In the genomic region with DNA sequence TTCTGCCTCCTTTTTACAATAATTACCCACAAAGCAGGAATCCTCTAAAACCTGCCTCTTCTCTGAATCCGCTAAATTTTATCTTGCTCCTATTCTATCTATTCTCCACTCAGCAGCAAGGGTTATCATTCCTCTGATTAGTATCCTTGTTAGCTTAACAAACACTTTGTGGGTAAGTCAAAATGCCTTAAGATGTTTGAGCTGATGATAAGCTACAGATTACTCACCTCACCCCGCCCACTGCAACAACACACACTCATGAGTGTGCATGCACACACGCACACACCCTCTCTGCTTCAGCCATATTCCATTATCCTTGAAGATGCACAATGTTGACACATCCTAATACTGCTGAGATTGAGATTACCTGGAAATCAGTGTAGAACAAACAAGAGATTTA, we compare ENCODE assay signal across 16 cellular contexts.
"Had no signal": no experiment of that assay in that cellular context is flagged by ENCODE, and none has a peak within 500 bp of the region (broad histone marks: within the 10 kb centered on the region; RNA-seq: fewer than 3 reads in every experiment).

No MANE protein-coding gene starts in this region.

- H3K27me3 ChIP-seq: thyroid gland, uterus had no signal

- DNase-seq: activated CD4-positive, alpha-beta T cell treated with anti-CD3 and anti-CD28 coated beads for 36 hours; activated CD8-positive, alpha-beta memory T cell treated with anti-CD3 and anti-CD28 coated beads, Interleukin-2, amount 50 U/mL, for 48 hours; activated CD8-positive, alpha-beta T cell treated with anti-CD3 and anti-CD28 coated beads, Interleukin-2, amount 10 ng/mL, durations not matched to agents 7 days and 5 days; activated naive CD4-positive, alpha-beta T cell treated with Interleukin-2 at 50 U/mL for 16 hours; activated naive CD8-positive, alpha-beta T cell treated with anti-CD3 and anti-CD28 coated beads, Interleukin-2, amount 50 U/mL, for 24 hours; cortex of kidney; effector memory CD4-positive, alpha-beta T cell; erythroblast; foreskin melanocyte; heart right ventricle; midbrain; naive B cell; T-helper 9 cell; thyroid gland; uterus had no signal

- H3K4me3 ChIP-seq: heart right ventricle, thyroid gland, uterus had no signal

- H3K4me1 ChIP-seq: heart right ventricle, parathyroid adenoma, uterus had no signal

- H2AFZ ChIP-seq: parathyroid adenoma had no signal

- H3K36me3 ChIP-seq: heart right ventricle, thyroid gland, uterus had no signal

- H3K79me2 ChIP-seq: parathyroid adenoma had no signal

- H3K9ac ChIP-seq: parathyroid adenoma had no signal

- H3K9me3 ChIP-seq: heart right ventricle, thyroid gland, uterus had no signal

- H3K27ac ChIP-seq: heart right ventricle, parathyroid adenoma, thyroid gland, uterus had no signal
